In genomic region chr3:24601500-24601899, GRCh38 we compare ENCODE assay signal across 27 cellular contexts.
"Had no signal": no experiment of that assay in that cellular context is flagged by ENCODE, and none has a peak within 500 bp of the region (broad histone marks: within the 10 kb centered on the region; RNA-seq: fewer than 3 reads in every experiment).

No MANE protein-coding gene starts in this region.

- FAIRE-seq: astrocyte had no signal

- H3K4me1 ChIP-seq: heart right ventricle had no signal

- ATAC-seq: activated CD4-positive, alpha-beta T cell treated with anti-CD3 and anti-CD28 coated beads for 36 hours; activated CD8-positive, alpha-beta T cell treated with anti-CD3 and anti-CD28 coated beads, Interleukin-2, amount 10 ng/mL, durations not matched to agents 7 days and 5 days; activated naive CD4-positive, alpha-beta T cell treated with anti-CD3 and anti-CD28 coated beads, Interleukin-2, amount 50 U/mL, for 72 hours; activated T-cell treated with anti-CD3 and anti-CD28 coated beads, Interleukin-2, amount 50 U/mL, for 72 hours; esophagus mucosa; heart right ventricle had no signal

- H3K4me3 ChIP-seq: coronary artery, dorsolateral prefrontal cortex, heart right ventricle had no signal

- H3K9me3 ChIP-seq: heart right ventricle had no signal

- H3K36me3 ChIP-seq: brain microvascular endothelial cell, heart right ventricle had no signal

- DNase-seq: activated CD4-positive, alpha-beta memory T cell treated with anti-CD3 and anti-CD28 coated beads for 36 hours; activated CD4-positive, alpha-beta T cell treated with anti-CD3 and anti-CD28 coated beads for 36 hours; activated CD4-positive, alpha-beta T cell treated with anti-CD3 and anti-CD28 coated beads, Interleukin-2, amount 10 ng/mL, durations not matched to agents 24 days and 14 days; activated CD4-positive, CD25-positive, alpha-beta regulatory T cell; activated CD4-positive, CD25-positive, alpha-beta regulatory T cell treated with anti-CD3 and anti-CD28 coated beads, Interleukin-2, amount 50 U/mL, for 72 hours; activated CD8-positive, alpha-beta memory T cell treated with anti-CD3 and anti-CD28 coated beads, Interleukin-2, amount 50 U/mL, for 48 hours; activated CD8-positive, alpha-beta T cell treated with anti-CD3 and anti-CD28 coated beads, Interleukin-2, amount 10 ng/mL, durations not matched to agents 7 days and 5 days; activated gamma-delta T cell; activated naive CD4-positive, alpha-beta T cell; activated naive CD4-positive, alpha-beta T cell treated with anti-CD3 and anti-CD28 coated beads, Interleukin-2, amount 10 ng/mL, durations not matched to agents 7 days and 5 days; activated naive CD8-positive, alpha-beta T cell treated with anti-CD3 and anti-CD28 coated beads, Interleukin-2, amount 10 ng/mL, durations not matched to agents 7 days and 5 days; activated T-cell treated with anti-CD3 and anti-CD28 coated beads for 4 hours; activated T-cell treated with anti-CD3 and anti-CD28 coated beads, Interleukin-2, amount 50 U/mL, for 24 hours; activated T-cell treated with anti-CD3 and anti-CD28 coated beads, Interleukin-2, amount 50 U/mL, for 72 hours; amniotic stem cell; anterior cingulate cortex; brain microvascular endothelial cell; dorsolateral prefrontal cortex; effector memory CD4-positive, alpha-beta T cell; endodermal cell; foreskin melanocyte; heart right ventricle; T-helper 2 cell had no signal

- H3K27ac ChIP-seq: brain microvascular endothelial cell, coronary artery, dorsolateral prefrontal cortex, heart right ventricle had no signal

- H3K27me3 ChIP-seq: brain microvascular endothelial cell, dorsolateral prefrontal cortex, heart right ventricle had no signal
